In genomic region chr5:150541895-150542294, GRCh38 we compare ENCODE assay signal across 11 cellular contexts. TPM values are rescaled to one million over a fixed set of nuclear protein-coding genes. Genes with fewer than 3 reads are reported as not detected.
DNase-seq lines count a peak whose midpoint lies in the region; ATAC-seq and TF ChIP-seq lines count a peak whose summit lies in the region.
"Had no signal": no experiment of that assay in that cellular context is flagged by ENCODE, and none has a peak within 500 bp of the region (broad histone marks: within the 10 kb centered on the region; RNA-seq: fewer than 3 reads in every experiment).

No MANE protein-coding gene starts in this region.

- no peaks in the 10 kb centered on the region for H3K9me3 ChIP-seq in esophagus muscularis mucosa
- H3K9me3 ChIP-seq in osteoblast (ENCODE audit: low read depth, low read length) = no peaks in the 10 kb centered on the region
- H3K9me3 ChIP-seq: uterus had no signal

- TF ChIP-seq EP300 in esophagus muscularis mucosa (IDR thresholded peaks at IDR 0.05) = no peak

- DNase-seq in MV-4-11 (lab: John Stamatoyannopoulos, UW) (peak; percentile 62), esophagus muscularis mucosa (ENCODE audit: extremely low spot score) (no peak), osteoblast (ENCODE audit: insufficient read length, low spot score, missing footprints) (no peak), ACHN (no peak), left lobe of liver (ENCODE audit: low spot score) (no peak), globus pallidus (ENCODE audit: low spot score) (no peak)
- no peak for DNase-seq in effector CD8-positive, alpha-beta T cell (lab: John Stamatoyannopoulos, UW)
- DNase-seq: naive thymus-derived CD8-positive, alpha-beta T cell; NCI-H2029 treated with DMSO at 0.1 percent for 48 hours; uterus had no signal

- H3K36me3 ChIP-seq in ACC112 (ENCODE audit: insufficient read depth, low read length) (peaks cover 31% of the 10 kb centered on the region), esophagus muscularis mucosa (peaks cover 34 to 92% (median 82%) of the 10 kb centered on the region in 4 donors), osteoblast (ENCODE audit: insufficient read depth, low read length) (peaks cover 76% of the 10 kb centered on the region)
- H3K36me3 ChIP-seq: uterus had no signal

- intact Hi-C loops in esophagus muscularis mucosa (cut with DNase I) = no loop called here

- H2AFZ ChIP-seq in ACC112 (ENCODE audit: low read length, unreplicated experiment) (no peak overlapping the region), osteoblast (ENCODE audit: low read length) (no peak overlapping the region)

- H3K27ac ChIP-seq in ACC112 (ENCODE audit: low read depth, low read length) (peak overlapping the region; percentile 65; the same call in 1 of the 2 replicates), esophagus muscularis mucosa (replicated peaks in 1 of 4) (peak overlapping the region; percentile 71 to 83 (median 80)), osteoblast (ENCODE audit: low read depth, low read length) (peak overlapping the region; percentile 97)
- H3K27ac ChIP-seq: uterus had no signal

- in situ Hi-C loops in ACHN (cut with HindIII; ENCODE audit: low pct_ligation_motif_present, low pct_unique_long_range_greater_than_20kb, low sequenced_read_pairs) = no loop called here

- H4K20me1 ChIP-seq in osteoblast (ENCODE audit: insufficient read depth, low read length) = peaks cover 19% of the 10 kb centered on the region

- TF ChIP-seq CTCF in esophagus muscularis mucosa (IDR thresholded peaks at IDR 0.05) (no peak), osteoblast (IDR thresholded peaks at IDR 0.05; ENCODE audit: extremely low read depth, low read depth, low read length) (no peak)

- H3K4me1 ChIP-seq in ACC112 (ENCODE audit: control insufficient read depth, insufficient read depth, low read length, unreplicated experiment) (peaks cover 32% of the 10 kb centered on the region), esophagus muscularis mucosa (peaks cover 24 to 38% (median 27%) of the 10 kb centered on the region in 4 donors), osteoblast (ENCODE audit: insufficient read depth, low read length) (peaks cover 45% of the 10 kb centered on the region)
- H3K4me1 ChIP-seq: uterus had no signal

- no peak for TF ChIP-seq POLR2A in esophagus muscularis mucosa (IDR thresholded peaks at IDR 0.05; ENCODE audit: low read depth)

- ATAC-seq in left lobe of liver = no peak
- ATAC-seq: naive thymus-derived CD8-positive, alpha-beta T cell had no signal

- H3K4me3 ChIP-seq in ACC112 (ENCODE audit: low read depth, low read length) (no peak overlapping the region), esophagus muscularis mucosa (no peak overlapping the region), osteoblast (ENCODE audit: insufficient read depth, low read length) (no peak overlapping the region)
- H3K4me3 ChIP-seq: uterus had no signal

- no peaks in the 10 kb centered on the region for H3K27me3 ChIP-seq in ACC112 (ENCODE audit: insufficient read depth, low read length)
- no peaks in the 10 kb centered on the region for H3K27me3 ChIP-seq in esophagus muscularis mucosa
- H3K27me3 ChIP-seq in osteoblast (ENCODE audit: insufficient read depth, low read length) = no peaks in the 10 kb centered on the region
- H3K27me3 ChIP-seq: uterus had no signal

- peaks cover 4% of the 10 kb centered on the region for H3K79me2 ChIP-seq in ACC112 (ENCODE audit: control insufficient read depth, insufficient read depth, low read length, unreplicated experiment)
- H3K79me2 ChIP-seq in osteoblast (ENCODE audit: insufficient read depth, low read length) = peaks cover 36% of the 10 kb centered on the region

- no peak overlapping the region for H3K4me2 ChIP-seq in osteoblast (ENCODE audit: insufficient read depth, low read length)

RNA-seq across cellular contexts. Expression of gene NDST1, which starts 34.0 kb away (rescaled TPM):
- total RNA-seq in esophagus muscularis mucosa = 100 to 1,000 TPM in 1 of 4 donors, 10 to 100 TPM in 3; 48.2 to 113 (median 74.5) TPM
- 89.9 and 104 TPM in 2 replicates for total RNA-seq in osteoblast
- 63.7 TPM for total RNA-seq in left lobe of liver
